ENCODE assay signal across 8 cellular contexts in the genomic region with DNA sequence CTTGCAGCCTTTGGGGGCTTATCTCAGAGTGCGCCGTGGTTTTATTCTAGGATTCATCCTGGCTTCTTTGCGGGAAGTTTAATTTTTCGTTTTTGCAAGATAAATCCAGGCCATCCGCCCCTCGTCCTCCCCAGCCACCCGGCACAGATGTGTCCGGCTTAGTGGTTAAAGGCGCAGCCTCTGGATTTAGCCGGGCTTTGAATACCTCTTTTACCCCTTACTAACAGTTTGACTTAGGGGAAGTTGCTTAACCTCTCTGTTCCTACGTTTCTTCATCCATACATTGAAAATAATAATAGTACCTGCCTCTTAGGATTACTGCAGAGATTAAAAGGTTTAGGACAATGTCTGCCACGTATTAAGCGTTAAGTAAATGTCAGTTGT. TPM values are rescaled to one million over a fixed set of nuclear protein-coding genes. Genes with fewer than 3 reads are reported as not detected.
DNase-seq lines count a peak whose midpoint lies in the region; ATAC-seq and FAIRE-seq lines count a peak whose summit lies in the region.

No MANE protein-coding gene starts in this region.

- no peaks in the 10 kb centered on the region for H3K27me3 ChIP-seq in ACC112 (ENCODE audit: insufficient read depth, low read length)
- H3K27me3 ChIP-seq in SJSA1 (replicated peaks), result no peaks in the 10 kb centered on the region
- H3K27me3 ChIP-seq in mucosa of rectum (ENCODE audit: control insufficient read depth in 2 of 2, insufficient read depth in 2 of 2, low read length in 2 of 2), result no peaks in the 10 kb centered on the region

- H3K36me3 Mint-ChIP-seq in effector memory CD8-positive, alpha-beta T cell (ENCODE audit: insufficient read depth), result peaks cover 11% of the 10 kb centered on the region

- H3K4me3 Mint-ChIP-seq in effector memory CD8-positive, alpha-beta T cell, result peak overlapping the region; percentile 89 to 91

- no peak for FAIRE-seq in frontal cortex (lab: Jason Lieb, UNC)

- H3K4me1 Mint-ChIP-seq in effector memory CD8-positive, alpha-beta T cell (ENCODE audit: low read depth in 2 of 2), result peaks cover 8 to 20% of the 10 kb centered on the region in 2 donors

- peak; percentile 6 for ATAC-seq in HG03103 (IDR thresholded peaks at IDR 0.05; ENCODE audit: low read depth, unreplicated experiment)
- ATAC-seq in effector memory CD8-positive, alpha-beta T cell (replicated peaks), result no peak

- peak overlapping the region in 1 of 2 donors; percentile 86 for H3K27ac Mint-ChIP-seq in effector memory CD8-positive, alpha-beta T cell

- DNase-seq in GM03348 (ENCODE audit: low spot score) (peak; percentile 42), SJSA1 (ENCODE audit: low read depth in 1 of 2, low spot score in 2 of 2) (no peak), middle frontal gyrus (ENCODE audit: extremely low spot score, low spot score) (no peak), frontal cortex (ENCODE audit: low spot score in 2 of 2) (no peak)
- no peak for DNase-seq in effector memory CD8-positive, alpha-beta T cell

- H3K4me3 ChIP-seq in ACC112 (ENCODE audit: low read depth, low read length), result peak overlapping the region; percentile 87
- H3K4me3 ChIP-seq in SJSA1, result peak overlapping the region; percentile 53
- H3K4me3 ChIP-seq in mucosa of rectum (ENCODE audit: low read length in 2 of 2), result peak overlapping the region; percentile 75 to 92

- peak overlapping the region; percentile 75 to 89 for H3K9ac ChIP-seq in mucosa of rectum (ENCODE audit: low read depth in 1 of 2, low read length in 2 of 2)

- H3K4me1 ChIP-seq in ACC112 (ENCODE audit: control insufficient read depth, insufficient read depth, low read length, unreplicated experiment) (peaks cover 50% of the 10 kb centered on the region), SJSA1 (replicated peaks) (peaks cover 37% of the 10 kb centered on the region), mucosa of rectum (ENCODE audit: control insufficient read depth in 2 of 2, insufficient read depth in 2 of 2, low read length in 2 of 2) (peaks cover 15 to 20% of the 10 kb centered on the region in 2 donors)

- no peaks in the 10 kb centered on the region for H3K9me3 ChIP-seq in SJSA1 (replicated peaks)
- no peaks in the 10 kb centered on the region for H3K9me3 ChIP-seq in mucosa of rectum (ENCODE audit: control insufficient read depth in 2 of 2, low read length in 2 of 2)

- H3K36me3 ChIP-seq in ACC112 (ENCODE audit: insufficient read depth, low read length), result peaks cover 12% of the 10 kb centered on the region
- peaks cover 35% of the 10 kb centered on the region for H3K36me3 ChIP-seq in SJSA1
- peaks cover under 1 to 6% of the 10 kb centered on the region in 2 donors for H3K36me3 ChIP-seq in mucosa of rectum (ENCODE audit: control insufficient read depth in 2 of 2, insufficient read depth in 2 of 2, low read length in 2 of 2)

- H3K79me2 ChIP-seq in ACC112 (ENCODE audit: control insufficient read depth, insufficient read depth, low read length, unreplicated experiment), result peaks cover 53% of the 10 kb centered on the region

- H2AFZ ChIP-seq in ACC112 (ENCODE audit: low read length, unreplicated experiment), result no peak overlapping the region

- no peaks in the 10 kb centered on the region for H3K27me3 Mint-ChIP-seq in effector memory CD8-positive, alpha-beta T cell

- H3K27ac ChIP-seq in ACC112 (ENCODE audit: low read depth, low read length) (peak overlapping the region; percentile 97), SJSA1 (peak overlapping the region; percentile 100), mucosa of rectum (ENCODE audit: low read depth in 2 of 2, low read length in 2 of 2) (peak overlapping the region; percentile 72 to 82)

- H3K9me3 Mint-ChIP-seq in effector memory CD8-positive, alpha-beta T cell, result no peaks in the 10 kb centered on the region

RNA-seq across cellular contexts. Expression of a gene that starts 0.7 kb away (rescaled TPM):
- 84.6 and 97.0 TPM in 2 replicates for total RNA-seq in SJSA1 (2014; rRNA removed; shearing (Covaris generic))
- 11.8 TPM for total RNA-seq in frontal cortex

RNA-seq across cellular contexts. Expression of a gene that starts 40.3 kb away (rescaled TPM):
- total RNA-seq in SJSA1 (2014; rRNA removed; shearing (Covaris generic)), result 9.7 and 16.4 TPM in 2 replicates
- total RNA-seq in frontal cortex, result 4.9 TPM
